8 cellular contexts compared by ENCODE assay signal in the genomic region with DNA sequence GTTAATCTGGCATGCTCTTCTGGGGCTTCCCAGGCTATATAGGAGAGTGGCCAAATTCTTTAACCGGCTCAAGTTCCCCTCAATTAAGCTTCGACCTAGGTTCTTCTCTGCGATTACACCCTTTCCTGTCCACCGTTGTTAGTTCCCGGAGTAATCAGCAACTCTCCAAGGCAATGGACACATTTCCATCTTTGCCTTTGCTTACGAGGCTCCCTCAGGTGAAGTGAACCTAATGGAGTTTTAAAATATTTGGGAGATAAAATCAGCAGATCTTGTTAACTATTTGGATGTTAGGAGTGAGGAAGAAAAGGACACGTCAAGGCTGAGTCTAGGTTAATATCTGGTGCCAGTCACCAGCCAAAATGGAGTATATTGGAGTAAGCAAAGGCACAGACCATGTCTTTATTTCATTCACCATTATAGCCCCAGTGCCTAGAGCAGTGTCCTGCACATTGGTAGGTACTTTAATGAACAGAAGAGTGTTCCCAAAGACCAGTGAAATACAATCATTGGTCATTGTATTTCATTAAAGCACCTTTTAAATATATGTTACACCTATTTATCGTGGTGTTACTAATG. TPM values are rescaled to one million over a fixed set of nuclear protein-coding genes. Genes with fewer than 3 reads are reported as not detected.
DNase-seq lines count a peak whose midpoint lies in the region; ATAC-seq and TF ChIP-seq lines count a peak whose summit lies in the region.

No MANE protein-coding gene starts in this region.

- H3K79me2 ChIP-seq in HCT116 (ENCODE audit: insufficient read depth, low read length) = peaks cover 68% of the 10 kb centered on the region

- H3K36me3 ChIP-seq in HCT116 (ENCODE audit: control insufficient read depth in 1 of 2, insufficient read depth in 2 of 2, low read length in 2 of 2) (peaks cover 7 to 17% of the 10 kb centered on the region in 2 experiments; a peak in 2 of 4 replicates), aorta (ENCODE audit: control insufficient read depth in 1 of 2, insufficient read depth in 2 of 2, low read length in 1 of 2) (peaks cover 0 to 2% of the 10 kb centered on the region in 2 donors)

- intact Hi-C loops in HCT116 (cut with micrococcal nuclease) (loop anchor here (1.0 kb wide), 1 partner anchor 118 kb away; the partner anchor contains the start of gene FOXD1), lower leg skin (cut with DNase I; ENCODE audit: low total_unique reads) (no loop called here), aorta (cut with DNase I) (no loop called here)

- H3K9me3 Mint-ChIP-seq in activated naive CD8-positive, alpha-beta T cell treated with anti-CD3 and anti-CD28 coated beads for 36 hours = no peaks in the 10 kb centered on the region

- ATAC-seq in HCT116 = peak; percentile 29
- no peak for ATAC-seq in aorta (ENCODE audit: low FRiP score)
- no peak for ATAC-seq in HG03139 (IDR thresholded peaks at IDR 0.05; ENCODE audit: unreplicated experiment)

- H3K4me1 ChIP-seq in HCT116 (ENCODE audit: control insufficient read depth in 1 of 2, insufficient read depth in 2 of 2, low read length in 2 of 2) = peaks cover 9 to 17% of the 10 kb centered on the region in 2 experiments
- peaks cover 0 to 2% of the 10 kb centered on the region in 2 donors for H3K4me1 ChIP-seq in aorta (ENCODE audit: control insufficient read depth in 1 of 2, insufficient read depth in 2 of 2, low read length in 2 of 2)

- 6 to 8% methylated on average over 8 of the region's 8 CpGs for WGBS in lower leg skin, 2 donors
- 8% methylated on average over 8 of the region's 8 CpGs for WGBS in aorta, 2 donors

- H3K27me3 Mint-ChIP-seq in activated naive CD8-positive, alpha-beta T cell treated with anti-CD3 and anti-CD28 coated beads for 36 hours = no peaks in the 10 kb centered on the region

- TF ChIP-seq CTCF in AG10803 (conservative IDR thresholded peaks at IDR 0.05; ENCODE audit: low read length) (no peak), HCT116 (IDR thresholded peaks at IDR 0.05 in 2 of 3, conservative IDR thresholded peaks at IDR 0.05 in 1 of 3; ENCODE audit: borderline replicate concordance in 1 of 3, insufficient read depth in 1 of 3, low read depth in 2 of 3, low read length in 2 of 3) (no peak), lower leg skin (IDR thresholded peaks at IDR 0.05) (no peak)

- peak overlapping the region; percentile 95 for H3K4me3 Mint-ChIP-seq in activated naive CD8-positive, alpha-beta T cell treated with anti-CD3 and anti-CD28 coated beads for 36 hours

- H3K27me3 ChIP-seq in HCT116 (ENCODE audit: insufficient read depth, low read length) (no peaks in the 10 kb centered on the region), aorta (ENCODE audit: control insufficient read depth in 1 of 2, insufficient read depth in 2 of 2, low read length in 1 of 2) (no peaks in the 10 kb centered on the region)

- H3K27ac ChIP-seq in HCT116 (ENCODE audit: low read depth, low read length) (peak overlapping the region; percentile 46), aorta (ENCODE audit: low read depth in 1 of 2, low read length in 2 of 2) (peak overlapping the region in 1 of 2 donors; percentile 38)

- RAD21 ChIA-PET in HCT116 (lab: Charles Lee; ENCODE audit: low non-redundant PET in 1 of 2, low total read pairs in 2 of 2, uncharacterized antibody in 2 of 2, unreplicated experiment in 2 of 2) = interaction anchor here in 1 of 2 experiments (0.6 kb wide), 1 partner anchor 365 kb away, joined by 3 read pairs; no protein-coding TSS in a partner anchor

- no peaks in the 10 kb centered on the region for H4K20me1 ChIP-seq in HCT116 (ENCODE audit: insufficient read depth)

- peaks cover 34% of the 10 kb centered on the region for H3K4me1 Mint-ChIP-seq in activated naive CD8-positive, alpha-beta T cell treated with anti-CD3 and anti-CD28 coated beads for 36 hours

- H2AFZ ChIP-seq in HCT116 (ENCODE audit: low read depth, low read length, poor library complexity, severe bottlenecking) = no peak overlapping the region

- peak overlapping the region; percentile 82 for H3K4me2 ChIP-seq in HCT116 (ENCODE audit: low read length)

- no peaks in the 10 kb centered on the region for H3K9me2 ChIP-seq in HCT116 (ENCODE audit: insufficient read depth)

- TF ChIP-seq RAD21 in HCT116 (IDR thresholded peaks at IDR 0.05; ENCODE audit: low read depth) = no peak

- H3K9ac ChIP-seq in HCT116 (ENCODE audit: low read length) = peak overlapping the region; percentile 94

- DNase-seq in AG10803 (ENCODE audit: low read depth) = no peak
- DNase-seq in HCT116 (ENCODE audit: low read depth, low spot score) = no peak
- DNase-seq in activated naive CD8-positive, alpha-beta T cell treated with anti-CD3 and anti-CD28 coated beads for 36 hours = no peak
- DNase-seq in lower leg skin (ENCODE audit: low spot score in 2 of 2) = no peak
- DNase-seq in aorta = no peak
- DNase-seq in 8988T = no peak
- DNase-seq in NCI-H2227 (lab: John Stamatoyannopoulos, UW; ENCODE audit: unreplicated experiment) = no peak

- TF ChIP-seq POLR2A in HCT116 (IDR thresholded peaks at IDR 0.05; ENCODE audit: borderline replicate concordance, extremely low read depth, insufficient read depth, insufficient read length) = no peak
- no peak for TF ChIP-seq POLR2A in lower leg skin (IDR thresholded peaks at IDR 0.05)

- H3K9me3 ChIP-seq in HCT116 (ENCODE audit: control insufficient read depth in 1 of 2, insufficient read depth in 1 of 2, low read depth in 1 of 2, low read length in 2 of 2) (no peaks in the 10 kb centered on the region), aorta (ENCODE audit: control insufficient read depth, low read length) (no peaks in the 10 kb centered on the region)

- CTCF ChIA-PET in HCT116 (lab: Charles Lee) = no interaction called here

- peak overlapping the region; percentile 93 for H3K4me3 ChIP-seq in AG10803 (ENCODE audit: low read length)
- H3K4me3 ChIP-seq in HCT116 (replicated peaks in 1 of 2; ENCODE audit: low read depth in 1 of 2, low read length in 2 of 2) = peak overlapping the region; percentile 77 to 93
- H3K4me3 ChIP-seq in lower leg skin (ENCODE audit: low read depth, poor library complexity, severe bottlenecking) = peak overlapping the region; percentile 68
- peak overlapping the region; percentile 69 to 87 for H3K4me3 ChIP-seq in aorta (ENCODE audit: low read length in 2 of 2)

- TSS peak; percentile 78 for BruUV-seq in HCT116 (replicated peaks; lab: Mats Ljungman, UMichigan)

- POLR2A ChIA-PET in HCT116 (lab: Charles Lee) = no interaction called here

- H3K36me3 Mint-ChIP-seq in activated naive CD8-positive, alpha-beta T cell treated with anti-CD3 and anti-CD28 coated beads for 36 hours = peaks cover 15% of the 10 kb centered on the region

- H3K27ac Mint-ChIP-seq in activated naive CD8-positive, alpha-beta T cell treated with anti-CD3 and anti-CD28 coated beads for 36 hours = peak overlapping the region; percentile 97

TF ChIP-seq in HCT116, 20 proteins besides CTCF, POLR2A, EP300 and RAD21 (continues in another document):
- TF ChIP-seq EZH2phosphoT487 (IDR thresholded peaks at IDR 0.05; ENCODE audit: borderline replicate concordance) (no peak), SP1 (IDR thresholded peaks at IDR 0.05; ENCODE audit: low read depth) (no peak), REST (IDR thresholded peaks at IDR 0.05; ENCODE audit: low read depth) (no peak), FOSL1 (IDR thresholded peaks at IDR 0.05; ENCODE audit: low read depth) (no peak), ATF3 (IDR thresholded peaks at IDR 0.05) (no peak), TCF7L2 (IDR thresholded peaks at IDR 0.05; ENCODE audit: borderline replicate concordance, extremely low read depth, insufficient read depth, insufficient read length) (no peak), JUND (IDR thresholded peaks at IDR 0.05) (no peak)

RNA-seq across cellular contexts. Expression of gene UTP15, which starts 0.5 kb away (rescaled TPM):
- total RNA-seq in HCT116 (2021; ENCODE audit: unreplicated experiment) (39.3 TPM), lower leg skin (10 to 100 TPM; 13.0 to 37.1 (median 15.4) TPM), aorta (10 to 100 TPM; 12.4 to 17.0 TPM)
- polyA plus RNA-seq in HCT116 (2012) = 5.6 and 8.8 TPM in 2 replicates
- total RNA-seq in activated naive CD8-positive, alpha-beta T cell treated with anti-CD3 and anti-CD28 coated beads for 36 hours = 10 to 100 TPM; 57.2 to 57.7 TPM
- polyA plus RNA-seq in aorta = 1 to 10 TPM; 5.0 to 8.5 TPM

RNA-seq across cellular contexts. Expression of gene ANKRA2, which starts 0.6 kb away (rescaled TPM):
- total RNA-seq in HCT116 (2021; ENCODE audit: unreplicated experiment) = 17.0 TPM
- 10.1 TPM in 2 replicates for polyA plus RNA-seq in HCT116 (2012)
- total RNA-seq in activated naive CD8-positive, alpha-beta T cell treated with anti-CD3 and anti-CD28 coated beads for 36 hours = 10 to 100 TPM; 14.3 to 15.6 TPM
- 10 to 100 TPM; 19.4 to 56.1 (median 27.6) TPM for total RNA-seq in lower leg skin
- 10 to 100 TPM; 19.5 to 26.4 TPM for total RNA-seq in aorta
- 10 to 100 TPM; 21.8 to 29.9 TPM for polyA plus RNA-seq in aorta

RNA-seq across cellular contexts. Expression of gene ARHGEF28, which starts 59.9 kb away (rescaled TPM):
- 6.1 TPM for total RNA-seq in HCT116 (2021; ENCODE audit: unreplicated experiment)
- polyA plus RNA-seq in HCT116 (2012) = 2.0 and 2.4 TPM in 2 replicates
- total RNA-seq in activated naive CD8-positive, alpha-beta T cell treated with anti-CD3 and anti-CD28 coated beads for 36 hours = not detected
- 10 to 100 TPM; 30.9 to 54.7 (median 36.2) TPM for total RNA-seq in lower leg skin
- 10 to 100 TPM; 18.0 to 27.8 TPM for total RNA-seq in aorta
- polyA plus RNA-seq in aorta = 1 to 10 TPM; 4.8 to 7.5 TPM
